ENCODE assay signal across 24 cellular contexts in the genomic region with DNA sequence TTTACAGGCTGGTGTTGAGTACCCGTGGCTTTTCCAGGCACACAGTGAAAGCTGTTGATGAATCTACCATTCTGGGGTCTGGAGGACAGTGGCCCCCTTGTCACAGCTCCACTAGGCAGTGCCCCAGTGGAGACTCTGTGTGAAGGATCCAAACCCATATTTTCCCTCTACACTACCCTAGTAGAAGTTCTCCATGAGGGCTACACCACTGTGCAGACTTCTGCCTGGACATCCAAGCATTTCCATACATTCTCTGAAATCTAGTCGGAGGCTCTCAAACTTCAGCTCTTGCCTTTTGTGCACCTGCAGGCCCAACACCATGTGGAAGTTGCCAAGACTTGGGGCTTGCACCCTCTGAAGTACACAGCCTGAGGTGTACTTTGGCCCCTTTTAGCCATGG.
DNase-seq lines count a peak whose midpoint lies in the region; ATAC-seq, FAIRE-seq and TF ChIP-seq lines count a peak whose summit lies in the region.
"Had no signal": no experiment of that assay in that cellular context is flagged by ENCODE, and none has a peak within 500 bp of the region (broad histone marks: within the 10 kb centered on the region; RNA-seq: fewer than 3 reads in every experiment).

No MANE protein-coding gene starts in this region.

- H3K4me1 ChIP-seq in HEK293 (ENCODE audit: control insufficient read depth, insufficient read depth, low read length) (no peaks in the 10 kb centered on the region), GM12878 (ENCODE audit: control insufficient read depth, insufficient read depth, low read length) (no peaks in the 10 kb centered on the region)
- H3K4me1 ChIP-seq: A549; BE2C; BLaER1 treated with 17β-estradiol and CSF1 and Interleukin-3, amounts not matched to agents 10 nM and 100 nM had no signal

- H3K27ac ChIP-seq in HEK293 (ENCODE audit: extremely low read depth, low read depth, low read length) (no peak overlapping the region), GM12878 (ENCODE audit: control insufficient read depth, insufficient read depth) (no peak overlapping the region)
- H3K27ac ChIP-seq: A549; BLaER1 treated with 17β-estradiol and CSF1 and Interleukin-3, amounts not matched to agents 10 nM and 100 nM; GM23248 had no signal

- H3K36me3 ChIP-seq in HEK293 (ENCODE audit: control insufficient read depth in 2 of 2, insufficient read depth in 1 of 2, low read length in 2 of 2), result no peaks in the 10 kb centered on the region
- H3K36me3 ChIP-seq in GM12878 (ENCODE audit: control insufficient read depth in 2 of 2, insufficient read depth in 2 of 2, low read length in 1 of 2), result no peaks in the 10 kb centered on the region
- H3K36me3 ChIP-seq: BE2C had no signal

- SMC1A ChIA-PET in GM12878 (lab: Charles Lee; ENCODE audit: uncharacterized antibody, unreplicated experiment), result interaction anchor here (0.5 to 1.1 kb wide), 2 partner anchors 141 to 323 kb away, joined by 3 read pairs; no protein-coding TSS in a partner anchor

- H4K20me1 ChIP-seq in GM12878 (ENCODE audit: control insufficient read depth, insufficient read depth), result no peaks in the 10 kb centered on the region
- H4K20me1 ChIP-seq: BLaER1 treated with 17β-estradiol and CSF1 and Interleukin-3, amounts not matched to agents 10 nM and 100 nM had no signal

- H2AFZ ChIP-seq in GM12878 (ENCODE audit: control insufficient read depth, low read depth, low read length), result no peak overlapping the region
- H2AFZ ChIP-seq: GM23248 had no signal

- no peak for FAIRE-seq in GM12878 (lab: Jason Lieb, UNC)
- FAIRE-seq: A549, D721Med, G401.6, GM19239, H1 had no signal

- in situ Hi-C loops in GM12878 (cut with MboI), result no loop called here

- RAD21 ChIA-PET in GM12878 (lab: Charles Lee; ENCODE audit: unreplicated experiment), result no interaction called here

- no peaks in the 10 kb centered on the region for H3K9me3 ChIP-seq in HEK293 (ENCODE audit: control insufficient read depth, insufficient read depth, low read depth, low read length)
- no peaks in the 10 kb centered on the region; the same call in 2 of the 3 replicates for H3K9me3 ChIP-seq in GM12878 (replicated peaks; ENCODE audit: control insufficient read depth, insufficient read depth, low read length)
- H3K9me3 ChIP-seq: A549, BE2C had no signal

- no peak for TF ChIP-seq CTCF in HEK293 (tag by site-specific recombination; IDR thresholded peaks at IDR 0.05)
- TF ChIP-seq CTCF in GM12878 (IDR thresholded peaks at IDR 0.05 in 2 of 3, conservative IDR thresholded peaks at IDR 0.05 in 1 of 3; ENCODE audit: control insufficient read depth in 2 of 3, extremely low read depth in 1 of 3, insufficient read depth in 1 of 3, low read depth in 3 of 3, low read length in 3 of 3), result no peak

- no TSS peak for BruUV-seq in GM12878 (replicated peaks; lab: Mats Ljungman, UMichigan)

- DNase-seq in DMS53 (lab: John Stamatoyannopoulos, UW) (peak; percentile 23), DMS53 treated with DMSO at 0.1 percent for 48 hours (lab: John Stamatoyannopoulos, UW; ENCODE audit: unreplicated experiment) (no peak), GM12878 (ENCODE audit: low read depth, low spot score) (no peak), hepatic stellate cell (ENCODE audit: low spot score) (no peak), mucosa of gallbladder (ENCODE audit: low spot score) (no peak), dermis blood vessel endothelial cell (no peak)
- DNase-seq: 8988T; ACHN; AML-193; BE2C; CD4-positive, alpha-beta T cell; CD8-positive, alpha-beta memory T cell; DMS153; DMS79 treated with DMSO at 0.1 percent for 48 hours; GM23248; H7; HCEC 1CT had no signal

- H3K9ac ChIP-seq in GM12878 (ENCODE audit: control insufficient read depth, insufficient read depth, low read length), result no peak overlapping the region
- H3K9ac ChIP-seq: BLaER1 treated with 17β-estradiol and CSF1 and Interleukin-3, amounts not matched to agents 10 nM and 100 nM; GM23248 had no signal

- no peak for TF ChIP-seq POLR2A in GM12878 (IDR thresholded peaks at IDR 0.05; ENCODE audit: low read depth, low read length)

- no peak overlapping the region for H3K4me3 ChIP-seq in HEK293 (ENCODE audit: low read depth, low read length)
- no peak overlapping the region for H3K4me3 ChIP-seq in GM12878
- H3K4me3 ChIP-seq: A549, GM23248 had no signal

- no peak overlapping the region for H3K4me2 ChIP-seq in GM12878 (ENCODE audit: control insufficient read depth, insufficient read depth)
- H3K4me2 ChIP-seq: A549; BLaER1 treated with 17β-estradiol and CSF1 and Interleukin-3, amounts not matched to agents 10 nM and 100 nM had no signal

- H3K79me2 ChIP-seq in GM12878 (ENCODE audit: control insufficient read depth, insufficient read depth, low read length), result no peaks in the 10 kb centered on the region

- intact Hi-C loops in GM12878 (cut with micrococcal nuclease; ENCODE audit: unreplicated experiment), result no loop called here

- H3K27me3 ChIP-seq in GM12878 (replicated peaks in 1 of 2; ENCODE audit: control insufficient read depth in 2 of 2, insufficient read depth in 2 of 2, low read length in 1 of 2), result no peaks in the 10 kb centered on the region
- H3K27me3 ChIP-seq: BE2C; BLaER1 treated with 17β-estradiol and CSF1 and Interleukin-3, amounts not matched to agents 10 nM and 100 nM had no signal

- TF ChIP-seq EP300 in GM12878 (IDR thresholded peaks at IDR 0.05; ENCODE audit: borderline replicate concordance in 1 of 2, control insufficient read depth in 1 of 2, low read depth in 2 of 2, low read length in 2 of 2), result no peak

- no peak for ATAC-seq in GM12878
- ATAC-seq: A549 had no signal

- no peak for TF ChIP-seq RAD21 in GM12878 (IDR thresholded peaks at IDR 0.05; ENCODE audit: insufficient read depth, low read depth, low read length)

- 53% methylated on average over 2 of the region's 2 CpGs for WGBS in GM12878 (ENCODE audit: insufficient coverage, insufficient replicate concordance, low lambda C conversion rate, missing lambda C conversion rate)

- POLR2A ChIA-PET in HEK293 (lab: Yijun Ruan, JAX), result no interaction called here
- POLR2A ChIA-PET in GM12878 (lab: Charles Lee), result no interaction called here

- CTCF ChIA-PET in HEK293 (lab: Yijun Ruan, JAX) (interaction anchor here (1.3 kb wide), 1 partner anchor 27 kb away, joined by 3 read pairs; no protein-coding TSS in a partner anchor), GM12878 (lab: Yijun Ruan, JAX) (no interaction called here)

TF ChIP-seq in HEK293, 187 proteins besides CTCF, POLR2A, EP300 and RAD21:
- TF ChIP-seq, protein P1, sequence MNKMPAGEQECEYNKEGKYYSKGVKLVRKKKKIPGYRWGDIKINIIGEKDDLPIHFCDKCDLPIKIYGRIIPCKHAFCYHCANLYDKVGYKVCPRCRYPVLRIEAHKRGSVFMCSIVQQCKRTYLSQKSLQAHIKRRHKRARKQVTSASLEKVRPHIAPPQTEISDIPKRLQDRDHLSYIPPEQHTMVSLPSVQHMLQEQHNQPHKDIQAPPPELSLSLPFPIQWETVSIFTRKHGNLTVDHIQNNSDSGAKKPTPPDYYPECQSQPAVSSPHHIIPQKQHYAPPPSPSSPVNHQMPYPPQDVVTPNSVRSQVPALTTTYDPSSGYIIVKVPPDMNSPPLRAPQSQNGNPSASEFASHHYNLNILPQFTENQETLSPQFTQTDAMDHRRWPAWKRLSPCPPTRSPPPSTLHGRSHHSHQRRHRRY (tag by site-specific recombination; IDR thresholded peaks at IDR 0.05), result no peak
- peak; percentile 65 for TF ChIP-seq SETDB1 (IDR thresholded peaks at IDR 0.05; ENCODE audit: insufficient read length, low read length)

TF ChIP-seq in GM12878, 131 proteins besides CTCF, POLR2A, EP300 and RAD21:
- no peak for TF ChIP-seq BCL11A (IDR thresholded peaks at IDR 0.05; ENCODE audit: low read depth, low read length)
- no peak for TF ChIP-seq ASH2L (IDR thresholded peaks at IDR 0.05; ENCODE audit: borderline replicate concordance, low read depth)
- TF ChIP-seq, protein P2, sequence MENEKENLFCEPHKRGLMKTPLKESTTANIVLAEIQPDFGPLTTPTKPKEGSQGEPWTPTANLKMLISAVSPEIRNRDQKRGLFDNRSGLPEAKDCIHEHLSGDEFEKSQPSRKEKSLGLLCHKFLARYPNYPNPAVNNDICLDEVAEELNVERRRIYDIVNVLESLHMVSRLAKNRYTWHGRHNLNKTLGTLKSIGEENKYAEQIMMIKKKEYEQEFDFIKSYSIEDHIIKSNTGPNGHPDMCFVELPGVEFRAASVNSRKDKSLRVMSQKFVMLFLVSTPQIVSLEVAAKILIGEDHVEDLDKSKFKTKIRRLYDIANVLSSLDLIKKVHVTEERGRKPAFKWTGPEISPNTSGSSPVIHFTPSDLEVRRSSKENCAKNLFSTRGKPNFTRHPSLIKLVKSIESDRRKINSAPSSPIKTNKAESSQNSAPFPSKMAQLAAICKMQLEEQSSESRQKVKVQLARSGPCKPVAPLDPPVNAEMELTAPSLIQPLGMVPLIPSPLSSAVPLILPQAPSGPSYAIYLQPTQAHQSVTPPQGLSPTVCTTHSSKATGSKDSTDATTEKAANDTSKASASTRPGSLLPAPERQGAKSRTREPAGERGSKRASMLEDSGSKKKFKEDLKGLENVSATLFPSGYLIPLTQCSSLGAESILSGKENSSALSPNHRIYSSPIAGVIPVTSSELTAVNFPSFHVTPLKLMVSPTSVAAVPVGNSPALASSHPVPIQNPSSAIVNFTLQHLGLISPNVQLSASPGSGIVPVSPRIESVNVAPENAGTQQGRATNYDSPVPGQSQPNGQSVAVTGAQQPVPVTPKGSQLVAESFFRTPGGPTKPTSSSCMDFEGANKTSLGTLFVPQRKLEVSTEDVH (IDR thresholded peaks at IDR 0.05; ENCODE audit: low read depth, partially characterized antibody), result no peak
- TF ChIP-seq EED (IDR thresholded peaks at IDR 0.05; ENCODE audit: low read depth), result no peak
- TF ChIP-seq CBX5 (IDR thresholded peaks at IDR 0.05; ENCODE audit: low read depth), result peak; percentile 90; the same call in 1 of the 2 replicates
